In the genomic region with DNA sequence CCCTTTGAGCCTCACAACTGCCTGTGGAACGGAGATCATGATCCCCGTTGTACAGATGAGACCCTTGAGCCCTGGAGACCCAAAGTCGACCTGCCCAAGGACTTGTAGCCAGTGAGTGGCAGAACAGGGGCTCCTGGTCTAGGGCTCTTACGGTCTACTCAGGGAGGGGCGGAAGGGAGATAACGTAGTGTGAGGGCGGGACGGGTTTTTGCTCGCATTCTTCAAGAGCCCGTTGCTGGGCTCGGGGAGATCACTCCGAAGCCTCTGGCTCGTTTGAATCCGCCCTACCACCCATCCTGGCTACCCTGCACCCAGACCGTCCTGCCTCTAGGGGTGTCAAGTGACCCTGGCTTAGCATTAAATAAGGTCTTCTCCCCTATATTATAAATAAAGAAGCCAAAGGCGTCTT, we compare ENCODE assay signal across 1 cellular context.
TF ChIP-seq lines count a peak whose summit lies in the region.

No MANE protein-coding gene starts in this region.

TF ChIP-seq in HCT116, 20 proteins besides CTCF, POLR2A, EP300 and RAD21 (continued from another document):
- TF ChIP-seq ATF3 (IDR thresholded peaks at IDR 0.05) (no peak), MAX (IDR thresholded peaks at IDR 0.05) (no peak), CBX3 (IDR thresholded peaks at IDR 0.05; ENCODE audit: low read depth) (no peak), YY1 (IDR thresholded peaks at IDR 0.05; ENCODE audit: extremely low read depth, insufficient replicate concordance, low read depth, low read length) (no peak), SIN3A (IDR thresholded peaks at IDR 0.05; ENCODE audit: low read depth) (no peak)
TF ChIP-seq in HCT116: peak in this region for 0.
